ENCODE assay signal across 1 cellular context in genomic region chr20:33908351-33908750, GRCh38.
TF ChIP-seq lines count a peak whose summit lies in the region.

No MANE protein-coding gene starts in this region.

TF ChIP-seq in GM23338, 12 proteins besides CTCF, POLR2A, EP300 and RAD21 (continued from another document):
- TF ChIP-seq ZNF462 (CRISPR knock-in tag; IDR thresholded peaks at IDR 0.05): no peak
- no peak for TF ChIP-seq JUNB (IDR thresholded peaks at IDR 0.05; ENCODE audit: unreplicated experiment)
- TF ChIP-seq ZNF331 (CRISPR knock-in tag; IDR thresholded peaks at IDR 0.05; ENCODE audit: low read depth): no peak
- no peak for TF ChIP-seq POLR2AphosphoS5 (IDR thresholded peaks at IDR 0.05; ENCODE audit: low read depth)
- TF ChIP-seq STAT1 (IDR thresholded peaks at IDR 0.05; ENCODE audit: unreplicated experiment): no peak
- TF ChIP-seq EZH2 (IDR thresholded peaks at IDR 0.05; ENCODE audit: low read depth, unreplicated experiment): no peak
- no peak for TF ChIP-seq REST (IDR thresholded peaks at IDR 0.05; ENCODE audit: unreplicated experiment)
